10 cellular contexts compared by ENCODE assay signal in the genomic region with DNA sequence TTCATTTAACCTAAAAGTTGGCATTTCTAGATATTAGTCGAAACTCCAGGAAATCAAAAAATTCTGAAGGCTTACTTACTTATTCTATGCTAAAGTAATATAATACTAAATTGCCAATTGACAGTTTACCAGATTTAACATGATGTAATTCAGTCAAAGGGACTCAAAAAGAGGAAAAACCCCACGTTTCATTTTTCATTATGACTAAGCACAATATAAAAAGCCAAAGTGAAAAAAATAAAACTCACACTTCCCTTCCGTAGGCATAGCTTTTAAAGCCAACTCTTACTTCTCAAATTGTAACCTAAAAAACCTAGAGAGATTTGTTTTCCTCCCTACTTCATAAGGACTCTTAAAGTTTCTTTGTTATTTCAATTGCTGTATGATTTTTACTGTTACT.
DNase-seq lines count a peak whose midpoint lies in the region; ATAC-seq, FAIRE-seq and TF ChIP-seq lines count a peak whose summit lies in the region.
"Had no signal": no experiment of that assay in that cellular context is flagged by ENCODE, and none has a peak within 500 bp of the region (broad histone marks: within the 10 kb centered on the region; RNA-seq: fewer than 3 reads in every experiment).

No MANE protein-coding gene starts in this region.

- FAIRE-seq in H54 (lab: Jason Lieb, UNC): no peak

- peak; percentile 32 for DNase-seq in GDM1 (lab: John Stamatoyannopoulos, UW)
- peak; percentile 66 for DNase-seq in dedifferentiated amniotic fluid mesenchymal stem cell (ENCODE audit: extremely low spot score)
- no peak for DNase-seq in H54 (ENCODE audit: insufficient read length, low spot score)
- no peak for DNase-seq in coronary artery (ENCODE audit: low spot score)
- no peak for DNase-seq in HPDE6-E6E7 (ENCODE audit: extremely low spot score)
- DNase-seq in ovary: no peak
- DNase-seq: stimulated activated CD4-positive, alpha-beta T cell treated with anti-CD3 and anti-CD28 coated beads, Interleukin-1b, Interleukin-23, amount 100 ng/mL, for 48 hours had no signal

- H3K4me3 ChIP-seq in coronary artery (no peak overlapping the region), ovary (no peak overlapping the region)

- H3K9me3 ChIP-seq in ovary: no peaks in the 10 kb centered on the region

- TF ChIP-seq CTCF in coronary artery (IDR thresholded peaks at IDR 0.05) (no peak), ovary (IDR thresholded peaks at IDR 0.05) (no peak)

- H3K27me3 ChIP-seq in ovary: no peaks in the 10 kb centered on the region

- no peak for TF ChIP-seq EP300 in ovary (IDR thresholded peaks at IDR 0.05)

- WGBS in ovary, 3 donors: 36 to 40% (median 36%) methylated on average over 3 of the region's 3 CpGs

- no peak overlapping the region for H3K27ac ChIP-seq in coronary artery
- H3K27ac ChIP-seq in ovary: no peak overlapping the region

- intact Hi-C loops in ovary (cut with DNase I): no loop called here

- ATAC-seq in GM19467 (IDR thresholded peaks at IDR 0.05; ENCODE audit: unreplicated experiment): peak; percentile 81
- ATAC-seq in HG03442 (IDR thresholded peaks at IDR 0.05; ENCODE audit: unreplicated experiment): peak; percentile 95
- ATAC-seq: esophagus mucosa had no signal

- H3K4me1 ChIP-seq in ovary (ENCODE audit: insufficient read depth): peaks cover 2% of the 10 kb centered on the region

- H3K36me3 ChIP-seq in ovary: no peaks in the 10 kb centered on the region

- TF ChIP-seq POLR2A in H54 (IDR thresholded peaks at IDR 0.05; ENCODE audit: low read depth, low read length) (no peak), ovary (IDR thresholded peaks at IDR 0.05) (no peak)

Comparison
In these comparisons a context has a peak if more than half of its experiments do, and no peak if none do; other contexts are left out.
1. DNase-seq: peak in GDM1 (single experiment) and dedifferentiated amniotic fluid mesenchymal stem cell (single experiment); none in H54 (single experiment), coronary artery (single experiment), HPDE6-E6E7 (single experiment) and ovary (0 of 5).